20 cellular contexts compared by ENCODE assay signal in the genomic region with DNA sequence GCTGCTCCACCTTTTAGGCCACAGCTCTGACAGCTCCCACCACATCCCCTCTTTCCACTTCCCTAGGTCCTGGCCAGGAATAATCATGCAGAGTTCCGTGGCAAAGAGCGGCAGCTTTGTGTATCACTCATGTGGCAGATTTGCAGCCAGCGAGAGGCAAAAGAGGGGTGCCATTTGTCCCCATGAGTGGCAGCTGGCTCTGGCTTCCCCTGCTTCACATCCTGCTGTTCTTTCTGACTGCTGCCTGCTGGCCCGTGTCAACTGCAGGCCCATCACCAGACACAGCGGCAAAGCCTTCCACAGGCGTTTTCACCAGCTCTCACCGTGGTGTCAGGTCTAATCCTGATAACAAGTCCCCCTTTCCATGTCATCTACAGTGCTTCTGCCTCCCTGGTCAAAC.
"Had no signal": no experiment of that assay in that cellular context is flagged by ENCODE, and none has a peak within 500 bp of the region (broad histone marks: within the 10 kb centered on the region; RNA-seq: fewer than 3 reads in every experiment).

No MANE protein-coding gene starts in this region.

- H3K36me3 ChIP-seq: esophagus muscularis mucosa, gastrocnemius medialis, pancreas, prostate gland, sigmoid colon had no signal

- H2AFZ ChIP-seq: hepatocyte had no signal

- H3K27me3 Mint-ChIP-seq: stimulated activated naive CD8-positive, alpha-beta T cell treated with anti-CD3 and anti-CD28 coated beads, Interleukin-15, amount 100 ng/mL, for 72 hours had no signal

- H3K27ac Mint-ChIP-seq: mesothelial cell of epicardium; natural killer cell; stimulated activated naive B cell treated with anti-CD40 and anti-IgM and Interleukin-4, amounts not matched to agents 10 μg/mL and 1 μg/mL and 100 μg/mL, for 72 hours; stimulated activated naive CD8-positive, alpha-beta T cell treated with anti-CD3 and anti-CD28 coated beads, Interleukin-15, amount 100 ng/mL, for 72 hours had no signal

- H3K9me3 ChIP-seq: esophagus muscularis mucosa, gastrocnemius medialis, pancreas, prostate gland had no signal

- DNase-seq: cortex of kidney; effector memory CD4-positive, alpha-beta T cell; gastrocnemius medialis; kidney; left colon; natural killer cell; pancreas; sigmoid colon; stimulated activated CD4-positive, alpha-beta T cell treated with anti-CD3 and anti-CD28 coated beads, Interleukin-2, amount 100 ng/mL, for 24 hours; stimulated activated CD4-positive, alpha-beta T cell treated with anti-CD3 and anti-CD28 coated beads, Interleukin-4, amount 100 ng/mL, for 4 hours; stimulated activated naive B cell treated with anti-CD40 and anti-IgM and Interleukin-4, amounts not matched to agents 10 μg/mL and 1 μg/mL and 100 μg/mL, for 72 hours; stimulated activated naive CD8-positive, alpha-beta T cell treated with anti-CD3 and anti-CD28 coated beads, Interleukin-15, amount 100 ng/mL, for 72 hours; trophoblast cell had no signal

- ATAC-seq: gastrocnemius medialis; left colon; natural killer cell; pancreas; stimulated activated naive B cell treated with anti-CD40 and anti-IgM and Interleukin-4, amounts not matched to agents 10 μg/mL and 1 μg/mL and 100 μg/mL, for 72 hours; stimulated activated naive CD8-positive, alpha-beta T cell treated with anti-CD3 and anti-CD28 coated beads, Interleukin-15, amount 100 ng/mL, for 72 hours had no signal

- H3K4me1 Mint-ChIP-seq: mesothelial cell of epicardium; natural killer cell; neural crest cell; stimulated activated naive B cell treated with anti-CD40 and anti-IgM and Interleukin-4, amounts not matched to agents 10 μg/mL and 1 μg/mL and 100 μg/mL, for 72 hours; stimulated activated naive CD8-positive, alpha-beta T cell treated with anti-CD3 and anti-CD28 coated beads, Interleukin-15, amount 100 ng/mL, for 72 hours had no signal

- H3K4me2 ChIP-seq: hepatocyte had no signal

- H3K4me3 Mint-ChIP-seq: mesothelial cell of epicardium; natural killer cell; neural crest cell; stimulated activated naive B cell treated with anti-CD40 and anti-IgM and Interleukin-4, amounts not matched to agents 10 μg/mL and 1 μg/mL and 100 μg/mL, for 72 hours; stimulated activated naive CD8-positive, alpha-beta T cell treated with anti-CD3 and anti-CD28 coated beads, Interleukin-15, amount 100 ng/mL, for 72 hours had no signal

- H3K27ac ChIP-seq: epithelial cell of prostate, esophagus muscularis mucosa, gastrocnemius medialis, hepatocyte, pancreas, prostate gland, sigmoid colon, skin epidermis had no signal

- H3K27me3 ChIP-seq: gastrocnemius medialis, hepatocyte, pancreas, sigmoid colon had no signal

- H3K4me3 ChIP-seq: esophagus muscularis mucosa, gastrocnemius medialis, hepatocyte, pancreas, prostate gland, sigmoid colon, skin epidermis had no signal

- H3K9me3 Mint-ChIP-seq: natural killer cell; neural crest cell; stimulated activated naive CD8-positive, alpha-beta T cell treated with anti-CD3 and anti-CD28 coated beads, Interleukin-15, amount 100 ng/mL, for 72 hours had no signal

- H3K36me3 Mint-ChIP-seq: mesothelial cell of epicardium; natural killer cell; stimulated activated naive B cell treated with anti-CD40 and anti-IgM and Interleukin-4, amounts not matched to agents 10 μg/mL and 1 μg/mL and 100 μg/mL, for 72 hours had no signal

- H3K4me1 ChIP-seq: esophagus muscularis mucosa, gastrocnemius medialis, pancreas, prostate gland, sigmoid colon had no signal
